ENCODE assay signal across 1 cellular context in genomic region chr6:41895300-41896233, GRCh38.
A peak's percentile ranks its signal among the peaks of the same experiment; 100 is the strongest.
TF ChIP-seq lines count a peak whose summit lies in the region.

Gene USP49 (minus strand): TSS chr6:41895375. CDS start chr6:41806983, 88,392 bp downstream.

TF ChIP-seq in HepG2, 621 proteins besides CTCF, POLR2A, EP300 and RAD21 (continued from another document and continues in another):
- TF ChIP-seq ZNF224 (CRISPR knock-in tag; IDR thresholded peaks at IDR 0.05): no peak; the same call in 1 of the 2 replicates
- no peak for TF ChIP-seq ZNF616 (CRISPR knock-in tag; IDR thresholded peaks at IDR 0.05; ENCODE audit: low read depth)
- TF ChIP-seq ZMAT3 (CRISPR knock-in tag; conservative IDR thresholded peaks at IDR 0.05): peak; percentile 67; the same call in 1 of the 2 replicates
- TF ChIP-seq ZNF557 (CRISPR knock-in tag; IDR thresholded peaks at IDR 0.05): no peak
- no peak for TF ChIP-seq ZNF329 (CRISPR knock-in tag; IDR thresholded peaks at IDR 0.05; ENCODE audit: low read depth)
- TF ChIP-seq NONO (IDR thresholded peaks at IDR 0.05): no peak
- peak; percentile 47; the same call in 1 of the 2 replicates for TF ChIP-seq NONO (CRISPR knock-in tag; conservative IDR thresholded peaks at IDR 0.05)
- no peak for TF ChIP-seq ZNF782 (CRISPR knock-in tag; IDR thresholded peaks at IDR 0.05; ENCODE audit: borderline replicate concordance)
- TF ChIP-seq ZFX (CRISPR knock-in tag; IDR thresholded peaks at IDR 0.05; ENCODE audit: low read depth): peak; percentile 67
- TF ChIP-seq NFYC (CRISPR knock-in tag; IDR thresholded peaks at IDR 0.05): peak; percentile 64
- TF ChIP-seq ZNF503 (CRISPR knock-in tag; IDR thresholded peaks at IDR 0.05): no peak
- no peak; the same call in 1 of the 2 replicates for TF ChIP-seq ZC3H13 (CRISPR knock-in tag; IDR thresholded peaks at IDR 0.05)
- no peak for TF ChIP-seq ZNF331 (CRISPR knock-in tag; IDR thresholded peaks at IDR 0.05)
- peak; percentile 77 for TF ChIP-seq BHLHE40 (IDR thresholded peaks at IDR 0.05; ENCODE audit: low read length)
- peak; percentile 48; the same call in 1 of the 2 replicates for TF ChIP-seq ARNT2 (CRISPR knock-in tag; IDR thresholded peaks at IDR 0.05; ENCODE audit: low read depth)
- TF ChIP-seq ZNF350 (CRISPR knock-in tag; IDR thresholded peaks at IDR 0.05; ENCODE audit: borderline replicate concordance, low read depth): peak; percentile 74
- no peak for TF ChIP-seq SRSF1 (optimal IDR thresholded peaks at IDR 0.05; ENCODE audit: low read depth, low read length)
- TF ChIP-seq PITX1 (CRISPR knock-in tag; IDR thresholded peaks at IDR 0.05): peak; percentile 9; the same call in 1 of the 2 replicates
- TF ChIP-seq LBX2 (CRISPR knock-in tag; IDR thresholded peaks at IDR 0.05; ENCODE audit: borderline replicate concordance): no peak
- TF ChIP-seq MEIS1 (CRISPR knock-in tag; IDR thresholded peaks at IDR 0.05; ENCODE audit: borderline replicate concordance): no peak
- TF ChIP-seq PRDM10 (CRISPR knock-in tag; IDR thresholded peaks at IDR 0.05; ENCODE audit: low read depth): no peak
- TF ChIP-seq NR0B2 (CRISPR knock-in tag; IDR thresholded peaks at IDR 0.05): peak; percentile 50; the same call in 1 of the 2 replicates
- peak; percentile 33 for TF ChIP-seq YY1 (IDR thresholded peaks at IDR 0.05; ENCODE audit: insufficient read depth, insufficient replicate concordance, low read depth, low read length)
- no peak for TF ChIP-seq ZNF44 (CRISPR knock-in tag; IDR thresholded peaks at IDR 0.05)
- peak; percentile 34; the same call in 1 of the 2 replicates for TF ChIP-seq SP4 (CRISPR knock-in tag; IDR thresholded peaks at IDR 0.05)
- TF ChIP-seq KDM2A (CRISPR knock-in tag; IDR thresholded peaks at IDR 0.05; ENCODE audit: borderline replicate concordance, low read depth): peak; percentile 92
- TF ChIP-seq FIP1L1 (IDR thresholded peaks at IDR 0.05; ENCODE audit: borderline replicate concordance, insufficient read depth, low read depth, low read length): no peak
- no peak for TF ChIP-seq GPBP1L1 (CRISPR knock-in tag; IDR thresholded peaks at IDR 0.05)
- peak; percentile 36; the same call in 1 of the 2 replicates for TF ChIP-seq SIN3A (IDR thresholded peaks at IDR 0.05; ENCODE audit: borderline replicate concordance, low read depth, low read length)
- peak; percentile 50 for TF ChIP-seq THAP7 (CRISPR knock-in tag; IDR thresholded peaks at IDR 0.05)
- TF ChIP-seq STAT6 (CRISPR knock-in tag; IDR thresholded peaks at IDR 0.05; ENCODE audit: borderline replicate concordance): no peak
- TF ChIP-seq TFDP2 (CRISPR knock-in tag; IDR thresholded peaks at IDR 0.05): peak; percentile 60
- TF ChIP-seq CENPBD1 (CRISPR knock-in tag; IDR thresholded peaks at IDR 0.05; ENCODE audit: borderline replicate concordance, low read depth): no peak
- no peak for TF ChIP-seq MBD4 (IDR thresholded peaks at IDR 0.05; ENCODE audit: borderline replicate concordance, low read length)
- TF ChIP-seq ZNF607 (CRISPR knock-in tag; IDR thresholded peaks at IDR 0.05; ENCODE audit: borderline replicate concordance): no peak
- no peak for TF ChIP-seq KLF13 (CRISPR knock-in tag; IDR thresholded peaks at IDR 0.05)
- TF ChIP-seq SOX13 (IDR thresholded peaks at IDR 0.05): no peak
- TF ChIP-seq SOX13 (CRISPR knock-in tag; conservative IDR thresholded peaks at IDR 0.05 in 1 of 2, IDR thresholded peaks at IDR 0.05 in 1 of 2): no peak; a peak in 1 of 4 replicates
- TF ChIP-seq ZNF564 (CRISPR knock-in tag; IDR thresholded peaks at IDR 0.05): no peak
- TF ChIP-seq MXD4 (CRISPR knock-in tag; IDR thresholded peaks at IDR 0.05): no peak
- TF ChIP-seq THAP11 (CRISPR knock-in tag; IDR thresholded peaks at IDR 0.05): peak; percentile 54
- 0 out of 2 replicates have a peak, but pooled peaks have one; percentile 11 for TF ChIP-seq KDM3A (CRISPR knock-in tag; IDR thresholded peaks at IDR 0.05; ENCODE audit: low read depth)
- 0 out of 2 replicates have a peak, but pooled peaks have one; percentile 66 for TF ChIP-seq SNRNP70 (IDR thresholded peaks at IDR 0.05; ENCODE audit: low read depth, low read length)
- peak; percentile 69 for TF ChIP-seq SPEN (CRISPR knock-in tag; IDR thresholded peaks at IDR 0.05; ENCODE audit: low read depth)
- peak; percentile 56; the same call in 1 of the 2 replicates for TF ChIP-seq POLR2G (IDR thresholded peaks at IDR 0.05; ENCODE audit: low read depth, low read length)
- TF ChIP-seq REST (IDR thresholded peaks at IDR 0.05; ENCODE audit: borderline replicate concordance in 1 of 2, low read depth in 1 of 2, low read length in 2 of 2): no peak
